In the genomic region with DNA sequence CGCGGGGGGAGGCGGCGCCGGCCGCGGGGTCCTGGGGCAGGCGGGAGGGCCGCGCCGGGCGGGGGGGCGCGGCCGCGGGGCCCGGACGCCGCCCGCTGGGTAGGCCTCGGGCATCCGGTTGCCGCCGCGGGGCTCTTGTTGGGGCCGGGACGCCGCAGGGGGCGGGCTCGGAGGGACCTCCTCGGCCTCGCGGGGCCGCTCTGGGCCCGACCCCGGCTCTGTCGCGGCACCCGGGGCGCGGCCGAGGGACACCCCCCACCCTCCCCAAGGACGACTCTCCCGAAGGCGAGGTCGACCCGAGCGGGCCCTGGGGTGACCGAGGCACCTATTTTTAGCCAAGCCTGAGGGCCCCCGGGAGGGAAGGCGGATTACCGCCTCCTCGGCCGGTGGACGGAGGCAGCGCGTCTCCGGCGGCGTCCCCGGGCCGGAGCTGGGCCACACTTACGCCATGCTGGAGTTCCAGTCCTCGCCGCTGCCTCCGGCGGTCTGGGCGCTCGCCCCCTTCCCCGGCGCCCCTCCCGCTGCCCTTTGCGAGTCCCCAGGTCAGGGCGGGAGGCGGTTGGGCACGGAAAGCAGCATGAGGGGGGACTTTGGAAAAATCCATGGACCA, we compare ENCODE assay signal across 8 cellular contexts. TPM values are rescaled to one million over a fixed set of nuclear protein-coding genes. Genes with fewer than 3 reads are reported as not detected.
DNase-seq lines count a peak whose midpoint lies in the region; ATAC-seq and TF ChIP-seq lines count a peak whose summit lies in the region.

No MANE protein-coding gene starts in this region.

- peaks cover 10% of the 10 kb centered on the region for H3K36me3 Mint-ChIP-seq in CD4-positive, alpha-beta T cell (ENCODE audit: low read depth)

- DNase-seq in CD4-positive, alpha-beta T cell, result peak; percentile 17 to 61 (median 42)
- peak; percentile 81 for DNase-seq in GM20000 (ENCODE audit: low spot score)
- DNase-seq in HT-29 (ENCODE audit: low spot score), result peak; percentile 14
- DNase-seq in activated CD4-positive, alpha-beta T cell treated with anti-CD3 and anti-CD28 coated beads for 4 hours, result peak; percentile 26 to 56
- peak; percentile 46 for DNase-seq in dermis blood vessel endothelial cell
- peak; percentile 39 to 40 for DNase-seq in lung microvascular endothelial cell (ENCODE audit: low read depth in 2 of 2)
- peak; percentile 41 for DNase-seq in stimulated activated CD8-positive, alpha-beta memory T cell treated with anti-CD3 and anti-CD28 coated beads, Interleukin-12 subunit alpha, Interleukin-12 subunit beta, amount 100 ng/mL, for 4 hours (ENCODE audit: low read depth)
- DNase-seq in DMS114 treated with DMSO at 0.1 percent for 48 hours (lab: John Stamatoyannopoulos, UW; ENCODE audit: unreplicated experiment), result no peak

- no peaks in the 10 kb centered on the region for H3K9me3 ChIP-seq in CD4-positive, alpha-beta T cell (ENCODE audit: control insufficient read depth, low read length)

- peak overlapping the region; percentile 77 for H3K27ac ChIP-seq in CD4-positive, alpha-beta T cell (ENCODE audit: low read depth, low read length)

- POLR2A ChIA-PET in CD4-positive, alpha-beta T cell (lab: Charles Lee), result interaction anchor here (0.6 to 1.5 kb wide), 4 partner anchors 23 to 529 kb away, joined by 3 read pairs; partner anchors contain the start of gene MAPK1IP1L

- H3K4me1 Mint-ChIP-seq in CD4-positive, alpha-beta T cell (ENCODE audit: low read depth), result peaks cover 34% of the 10 kb centered on the region

- CTCF ChIA-PET in CD4-positive, alpha-beta T cell (lab: Charles Lee), result no interaction called here

- no peaks in the 10 kb centered on the region for H3K27me3 Mint-ChIP-seq in CD4-positive, alpha-beta T cell

- peak overlapping the region; percentile 91 for H3K4me3 Mint-ChIP-seq in CD4-positive, alpha-beta T cell

- intact Hi-C loops in CD4-positive, alpha-beta T cell (cut with DNase I, micrococcal nuclease), result loop anchor here (5.0 to 10.0 kb wide), 11 partner anchors 37 to 1687 kb away; partner anchors contain the start of genes AP5M1 (in 1 of the 2), DLGAP5 (in 1 of the 2), EXOC5 (in 1 of the 2) and FBXO34 (in 1 of the 2)

- peak; percentile 42 for ATAC-seq in CD4-positive, alpha-beta T cell (ENCODE audit: poor library complexity)

- no peaks in the 10 kb centered on the region for H3K27me3 ChIP-seq in CD4-positive, alpha-beta T cell (ENCODE audit: control insufficient read depth, insufficient read depth, low read length)

- no peak for TF ChIP-seq CTCF in CD4-positive, alpha-beta T cell (IDR thresholded peaks at IDR 0.05)
- no peak for TF ChIP-seq CTCF in GM20000 (IDR thresholded peaks at IDR 0.05; ENCODE audit: extremely low read depth, missing control alignments)

- H3K27ac Mint-ChIP-seq in CD4-positive, alpha-beta T cell, result peak overlapping the region; percentile 80

- no peaks in the 10 kb centered on the region for H3K9me3 Mint-ChIP-seq in CD4-positive, alpha-beta T cell

RNA-seq across cellular contexts. Expression of gene KTN1, which starts 0.5 kb away (rescaled TPM):
- 10 to 100 TPM; 59.9 to 68.4 TPM for total RNA-seq in CD4-positive, alpha-beta T cell
- 22.6 and 25.1 TPM in 2 replicates for total RNA-seq in HT-29 (2014; rRNA removed; shearing (Covaris generic))
- 193 and 339 TPM in 2 replicates for total RNA-seq in dermis blood vessel endothelial cell
- 119 and 172 TPM in 2 replicates for total RNA-seq in lung microvascular endothelial cell
